In the genomic region with DNA sequence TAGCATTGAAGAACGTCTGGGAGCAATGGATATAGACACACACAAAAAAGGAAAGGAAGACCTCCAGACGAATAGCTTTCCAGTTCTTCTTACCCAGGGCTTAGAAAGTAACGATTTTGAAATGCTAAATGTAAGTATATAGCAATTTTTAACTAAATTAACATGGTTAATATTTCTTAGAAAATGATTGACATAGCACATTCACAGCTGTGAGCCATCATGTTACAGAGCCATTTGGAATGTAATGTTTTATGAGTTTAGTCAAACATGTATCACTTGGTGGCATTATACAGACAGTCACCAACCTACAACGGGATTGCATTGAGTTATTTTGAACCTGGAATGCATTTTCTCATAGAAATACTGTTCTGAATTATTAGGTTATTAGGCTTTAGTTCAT, we compare ENCODE assay signal across 25 cellular contexts.
"Had no signal": no experiment of that assay in that cellular context is flagged by ENCODE, and none has a peak within 500 bp of the region (broad histone marks: within the 10 kb centered on the region; RNA-seq: fewer than 3 reads in every experiment).

No MANE protein-coding gene starts in this region.

- ATAC-seq: activated CD4-positive, CD25-positive, alpha-beta regulatory T cell treated with anti-CD3 and anti-CD28 coated beads, Interleukin-2, amount 50 U/mL, for 24 hours; effector memory CD8-positive, alpha-beta T cell; heart left ventricle; naive thymus-derived CD8-positive, alpha-beta T cell; pancreas; psoas muscle had no signal

- FAIRE-seq: pancreas had no signal

- DNase-seq: activated CD4-positive, alpha-beta T cell treated with anti-CD3 and anti-CD28 coated beads for 48 hours; activated CD4-positive, alpha-beta T cell treated with anti-CD3 and anti-CD28 coated beads, Interleukin-2, amount 50 U/mL, for 48 hours; activated CD8-positive, alpha-beta memory T cell treated with anti-CD3 and anti-CD28 coated beads for 24 hours; activated effector memory CD4-positive, alpha-beta T cell treated with Interleukin-2 at 50 U/mL for 16 hours; activated naive CD4-positive, alpha-beta T cell treated with Interleukin-2 at 50 U/mL for 16 hours; activated naive CD8-positive, alpha-beta T cell treated with anti-CD3 and anti-CD28 coated beads, Interleukin-2, amount 10 ng/mL, durations not matched to agents 7 days and 5 days; brain microvascular endothelial cell; cortex of kidney; effector memory CD8-positive, alpha-beta T cell; heart left ventricle; hypothalamus; immature natural killer cell; kidney; midbrain; naive thymus-derived CD8-positive, alpha-beta T cell; nucleus accumbens; pancreas; psoas muscle; spleen; stimulated activated naive CD4-positive, alpha-beta T cell treated with Interleukin-2 at 50 U/mL for 16 hours; T1000; testis; transverse colon; WERI-Rb-1 had no signal
